Comparison of ENCODE assay signal across 15 cellular contexts in genomic region chr11:69437001-69437875, GRCh38. TPM values are rescaled to one million over a fixed set of nuclear protein-coding genes. Genes with fewer than 3 reads are reported as not detected.
DNase-seq lines count a peak whose midpoint lies in the region; ATAC-seq and TF ChIP-seq lines count a peak whose summit lies in the region.
"Had no signal": no experiment of that assay in that cellular context is flagged by ENCODE, and none has a peak within 500 bp of the region (broad histone marks: within the 10 kb centered on the region; RNA-seq: fewer than 3 reads in every experiment).

No MANE protein-coding gene starts in this region.

- H3K27ac ChIP-seq in lower lobe of right lung, result peak overlapping the region; percentile 39
- H3K27ac ChIP-seq: 22Rv1, transverse colon had no signal

- peaks cover 7% of the 10 kb centered on the region for H3K4me1 ChIP-seq in lower lobe of right lung

- no peaks in the 10 kb centered on the region for H3K9me3 ChIP-seq in lower lobe of right lung
- H3K9me3 ChIP-seq: transverse colon had no signal

- H3K4me3 ChIP-seq in lower lobe of right lung, result no peak overlapping the region
- H3K4me3 ChIP-seq: transverse colon had no signal

- TF ChIP-seq CTCF in lower lobe of right lung (IDR thresholded peaks at IDR 0.05), result no peak

- no peaks in the 10 kb centered on the region for H3K36me3 ChIP-seq in lower lobe of right lung
- H3K36me3 ChIP-seq: transverse colon had no signal

- no peaks in the 10 kb centered on the region for H3K27me3 ChIP-seq in lower lobe of right lung (ENCODE audit: low read depth)
- H3K27me3 ChIP-seq: transverse colon had no signal

- DNase-seq in SIG-M5 treated with dmso at 0.1 percent for 504 hours (lab: John Stamatoyannopoulos, UW; ENCODE audit: unreplicated experiment) (peak; percentile 35), SIG-M5 (lab: John Stamatoyannopoulos, UW) (no peak), T47D (ENCODE audit: low read depth in 1 of 2, low spot score in 1 of 2) (peak; percentile 89 to 93), lower lobe of right lung (peak; percentile 84), ureter (ENCODE audit: low spot score) (peak; percentile 63), OCI-M2 (lab: John Stamatoyannopoulos, UW; ENCODE audit: unreplicated experiment) (no peak)
- DNase-seq: DMS79 treated with DMSO at 0.1 percent for 48 hours; effector CD8-positive, alpha-beta T cell; NCI-H526; nucleus accumbens; T-helper 17 cell; transverse colon had no signal

- ATAC-seq in lower lobe of right lung (peak; percentile 90 to 92), GM19395 (IDR thresholded peaks at IDR 0.05; ENCODE audit: unreplicated experiment) (no peak), HG02759 (IDR thresholded peaks at IDR 0.05; ENCODE audit: unreplicated experiment) (no peak)
- ATAC-seq: T-helper 17 cell had no signal

- intact Hi-C loops in lower lobe of right lung (cut with DNase I), result no loop called here

- in situ Hi-C loops in T47D (cut with HindIII; ENCODE audit: low pct_unique_long_range_greater_than_20kb, low sequenced_read_pairs), result no loop called here

RNA-seq across cellular contexts. Expression of gene LINC01488, which starts 44.2 kb away (rescaled TPM):
- total RNA-seq in lower lobe of right lung (not detected), ureter (not detected)
- total RNA-seq: T-helper 17 cell, transverse colon had no signal

Comparison
In these comparisons a context has a peak if more than half of its experiments do, and no peak if none do; other contexts are left out.
1. DNase-seq: peak in SIG-M5 treated with dmso at 0.1 percent for 504 hours (single experiment), T47D (2 of 2), lower lobe of right lung (single experiment) and ureter (single experiment); none in SIG-M5 (single experiment) and OCI-M2 (single experiment).
2. ATAC-seq: peak in lower lobe of right lung (2 of 2); none in GM19395 (single experiment) and HG02759 (single experiment).